In genomic region chr20:61546641-61547040, GRCh38 we compare ENCODE assay signal across 1 cellular context.
TF ChIP-seq lines count a peak whose summit lies in the region.

No MANE protein-coding gene starts in this region.

TF ChIP-seq in H1, 55 proteins besides CTCF, POLR2A, EP300 and RAD21 (continued from another document):
- no peak for TF ChIP-seq ATF3 (IDR thresholded peaks at IDR 0.05; ENCODE audit: insufficient read depth, low read depth, low read length)
- no peak for TF ChIP-seq MAX (IDR thresholded peaks at IDR 0.05)
TF ChIP-seq in H1: peak in this region for 0.
